In genomic region chr3:51967384-51968174, GRCh38 we compare ENCODE assay signal across 1 cellular context.
TF ChIP-seq lines count a peak whose summit lies in the region.

PCBP4 (minus strand) TSS chr3:51967454; CDS start chr3:51961240, 6,214 bp downstream.

TF ChIP-seq in HepG2, 621 proteins besides CTCF, POLR2A, EP300 and RAD21 (continued from another document):
- TF ChIP-seq, protein P1, sequence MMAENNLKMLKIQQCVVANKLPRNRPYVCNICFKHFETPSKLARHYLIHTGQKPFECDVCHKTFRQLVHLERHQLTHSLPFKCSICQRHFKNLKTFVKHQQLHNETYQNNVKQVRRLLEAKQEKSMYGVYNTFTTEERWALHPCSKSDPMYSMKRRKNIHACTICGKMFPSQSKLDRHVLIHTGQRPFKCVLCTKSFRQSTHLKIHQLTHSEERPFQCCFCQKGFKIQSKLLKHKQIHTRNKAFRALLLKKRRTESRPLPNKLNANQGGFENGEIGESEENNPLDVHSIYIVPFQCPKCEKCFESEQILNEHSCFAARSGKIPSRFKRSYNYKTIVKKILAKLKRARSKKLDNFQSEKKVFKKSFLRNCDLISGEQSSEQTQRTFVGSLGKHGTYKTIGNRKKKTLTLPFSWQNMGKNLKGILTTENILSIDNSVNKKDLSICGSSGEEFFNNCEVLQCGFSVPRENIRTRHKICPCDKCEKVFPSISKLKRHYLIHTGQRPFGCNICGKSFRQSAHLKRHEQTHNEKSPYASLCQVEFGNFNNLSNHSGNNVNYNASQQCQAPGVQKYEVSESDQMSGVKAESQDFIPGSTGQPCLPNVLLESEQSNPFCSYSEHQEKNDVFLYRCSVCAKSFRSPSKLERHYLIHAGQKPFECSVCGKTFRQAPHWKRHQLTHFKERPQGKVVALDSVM (CRISPR knock-in tag; IDR thresholded peaks at IDR 0.05) = no peak
- TF ChIP-seq MYC (CRISPR knock-in tag; IDR thresholded peaks at IDR 0.05; ENCODE audit: borderline replicate concordance) (0 out of 2 replicates have a peak, but pooled peaks have one; percentile 7), ZNF446 (CRISPR knock-in tag; IDR thresholded peaks at IDR 0.05) (peak; percentile 64; the same call in 1 of the 2 replicates), KLF11 (CRISPR knock-in tag; IDR thresholded peaks at IDR 0.05) (no peak), ZNF24 (IDR thresholded peaks at IDR 0.05) (no peak), ZSCAN12 (CRISPR knock-in tag; IDR thresholded peaks at IDR 0.05) (no peak), SAFB2 (CRISPR knock-in tag; IDR thresholded peaks at IDR 0.05; ENCODE audit: borderline replicate concordance, low read depth) (0 out of 2 replicates have a peak, but pooled peaks have one; percentile 30), ZNF101 (CRISPR knock-in tag; IDR thresholded peaks at IDR 0.05; ENCODE audit: borderline replicate concordance, low read depth) (no peak), ELF4 (CRISPR knock-in tag; IDR thresholded peaks at IDR 0.05; ENCODE audit: borderline replicate concordance) (no peak), PHF21A (CRISPR knock-in tag; IDR thresholded peaks at IDR 0.05) (peak; percentile 22; the same call in 1 of the 2 replicates), KLF12 (CRISPR knock-in tag; IDR thresholded peaks at IDR 0.05; ENCODE audit: borderline replicate concordance) (no peak), HHEX (CRISPR knock-in tag; IDR thresholded peaks at IDR 0.05) (no peak), ZKSCAN8 (CRISPR knock-in tag; IDR thresholded peaks at IDR 0.05; ENCODE audit: borderline replicate concordance) (no peak), SP4 (CRISPR knock-in tag; IDR thresholded peaks at IDR 0.05) (peak; percentile 64; the same call in 1 of the 2 replicates), YEATS4 (CRISPR knock-in tag; IDR thresholded peaks at IDR 0.05; ENCODE audit: borderline replicate concordance) (0 out of 2 replicates have a peak, but pooled peaks have one; percentile 26), ZIK1 (CRISPR knock-in tag; IDR thresholded peaks at IDR 0.05; ENCODE audit: borderline replicate concordance, low read depth) (0 out of 2 replicates have a peak, but pooled peaks have one; percentile 5), MAFK (conservative IDR thresholded peaks at IDR 0.05 in 1 of 2, IDR thresholded peaks at IDR 0.05 in 1 of 2; ENCODE audit: low read length in 2 of 2) (no peak), ZNF619 (CRISPR knock-in tag; IDR thresholded peaks at IDR 0.05) (no peak), POLR2AphosphoS2 (IDR thresholded peaks at IDR 0.05; ENCODE audit: low read depth, low read length) (no peak), ZSCAN20 (CRISPR knock-in tag; IDR thresholded peaks at IDR 0.05; ENCODE audit: borderline replicate concordance) (no peak), CBFB (CRISPR knock-in tag; IDR thresholded peaks at IDR 0.05) (no peak)
- TF ChIP-seq, protein P2, sequence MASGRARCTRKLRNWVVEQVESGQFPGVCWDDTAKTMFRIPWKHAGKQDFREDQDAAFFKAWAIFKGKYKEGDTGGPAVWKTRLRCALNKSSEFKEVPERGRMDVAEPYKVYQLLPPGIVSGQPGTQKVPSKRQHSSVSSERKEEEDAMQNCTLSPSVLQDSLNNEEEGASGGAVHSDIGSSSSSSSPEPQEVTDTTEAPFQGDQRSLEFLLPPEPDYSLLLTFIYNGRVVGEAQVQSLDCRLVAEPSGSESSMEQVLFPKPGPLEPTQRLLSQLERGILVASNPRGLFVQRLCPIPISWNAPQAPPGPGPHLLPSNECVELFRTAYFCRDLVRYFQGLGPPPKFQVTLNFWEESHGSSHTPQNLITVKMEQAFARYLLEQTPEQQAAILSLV (CRISPR knock-in tag; IDR thresholded peaks at IDR 0.05; ENCODE audit: borderline replicate concordance) = 0 out of 2 replicates have a peak, but pooled peaks have one; percentile 36
- TF ChIP-seq, protein P3, sequence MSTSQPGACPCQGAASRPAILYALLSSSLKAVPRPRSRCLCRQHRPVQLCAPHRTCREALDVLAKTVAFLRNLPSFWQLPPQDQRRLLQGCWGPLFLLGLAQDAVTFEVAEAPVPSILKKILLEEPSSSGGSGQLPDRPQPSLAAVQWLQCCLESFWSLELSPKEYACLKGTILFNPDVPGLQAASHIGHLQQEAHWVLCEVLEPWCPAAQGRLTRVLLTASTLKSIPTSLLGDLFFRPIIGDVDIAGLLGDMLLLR (CRISPR knock-in tag; IDR thresholded peaks at IDR 0.05) = 0 out of 2 replicates have a peak, but pooled peaks have one; percentile 19
- TF ChIP-seq, protein P4, sequence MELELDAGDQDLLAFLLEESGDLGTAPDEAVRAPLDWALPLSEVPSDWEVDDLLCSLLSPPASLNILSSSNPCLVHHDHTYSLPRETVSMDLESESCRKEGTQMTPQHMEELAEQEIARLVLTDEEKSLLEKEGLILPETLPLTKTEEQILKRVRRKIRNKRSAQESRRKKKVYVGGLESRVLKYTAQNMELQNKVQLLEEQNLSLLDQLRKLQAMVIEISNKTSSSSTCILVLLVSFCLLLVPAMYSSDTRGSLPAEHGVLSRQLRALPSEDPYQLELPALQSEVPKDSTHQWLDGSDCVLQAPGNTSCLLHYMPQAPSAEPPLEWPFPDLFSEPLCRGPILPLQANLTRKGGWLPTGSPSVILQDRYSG (CRISPR knock-in tag; IDR thresholded peaks at IDR 0.05) = no peak; the same call in 1 of the 2 replicates
- TF ChIP-seq, protein P5, sequence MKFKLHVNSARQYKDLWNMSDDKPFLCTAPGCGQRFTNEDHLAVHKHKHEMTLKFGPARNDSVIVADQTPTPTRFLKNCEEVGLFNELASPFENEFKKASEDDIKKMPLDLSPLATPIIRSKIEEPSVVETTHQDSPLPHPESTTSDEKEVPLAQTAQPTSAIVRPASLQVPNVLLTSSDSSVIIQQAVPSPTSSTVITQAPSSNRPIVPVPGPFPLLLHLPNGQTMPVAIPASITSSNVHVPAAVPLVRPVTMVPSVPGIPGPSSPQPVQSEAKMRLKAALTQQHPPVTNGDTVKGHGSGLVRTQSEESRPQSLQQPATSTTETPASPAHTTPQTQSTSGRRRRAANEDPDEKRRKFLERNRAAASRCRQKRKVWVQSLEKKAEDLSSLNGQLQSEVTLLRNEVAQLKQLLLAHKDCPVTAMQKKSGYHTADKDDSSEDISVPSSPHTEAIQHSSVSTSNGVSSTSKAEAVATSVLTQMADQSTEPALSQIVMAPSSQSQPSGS (CRISPR knock-in tag; IDR thresholded peaks at IDR 0.05) = no peak
